In genomic region chr9:115042781-115043509, GRCh38 we compare ENCODE assay signal across 10 cellular contexts.
DNase-seq lines count a peak whose midpoint lies in the region; ATAC-seq and TF ChIP-seq lines count a peak whose summit lies in the region.
"Had no signal": no experiment of that assay in that cellular context is flagged by ENCODE, and none has a peak within 500 bp of the region (broad histone marks: within the 10 kb centered on the region; RNA-seq: fewer than 3 reads in every experiment).

No MANE protein-coding gene starts in this region.

- peaks cover 0 to 2% of the 10 kb centered on the region in 2 donors for H3K4me1 ChIP-seq in aorta (ENCODE audit: control insufficient read depth in 1 of 2, insufficient read depth in 2 of 2, low read length in 2 of 2)

- peak; percentile 15 to 28 for DNase-seq in stimulated activated CD4-positive, alpha-beta T cell treated with anti-CD3 and anti-CD28 coated beads, Interleukin-2, amount 100 ng/mL, for 48 hours
- DNase-seq in stimulated activated CD4-positive, alpha-beta T cell treated with anti-CD3 and anti-CD28 coated beads, Interleukin-12 subunit alpha, Interleukin-12 subunit beta, amount 100 ng/mL, for 4 hours: no peak
- DNase-seq in dedifferentiated amniotic fluid mesenchymal stem cell (ENCODE audit: extremely low spot score) (peak; percentile 79), aorta (peak in 1 of 2 donors; percentile 61), brain microvascular endothelial cell (no peak)
- no peak for DNase-seq in effector CD8-positive, alpha-beta T cell (lab: John Stamatoyannopoulos, UW)
- DNase-seq: erythroblast, NCI-H2081 treated with DMSO at 0.1 percent for 48 hours had no signal

- no peaks in the 10 kb centered on the region for H3K9me3 ChIP-seq in aorta (ENCODE audit: control insufficient read depth, low read length)

- H3K4me3 ChIP-seq in aorta (ENCODE audit: low read length in 2 of 2) (no peak overlapping the region), brain microvascular endothelial cell (ENCODE audit: low read depth, low read length) (no peak overlapping the region)

- in situ Hi-C loops in brain microvascular endothelial cell (cut with HindIII; ENCODE audit: low pct_ligation_motif_present, low sequenced_read_pairs): no loop called here

- peak overlapping the region; percentile 51 to 86 for H3K27ac ChIP-seq in aorta (ENCODE audit: low read depth in 1 of 2, low read length in 2 of 2)
- H3K27ac ChIP-seq in brain microvascular endothelial cell: no peak overlapping the region

- TF ChIP-seq CTCF in brain microvascular endothelial cell (IDR thresholded peaks at IDR 0.05; ENCODE audit: low read depth, low read length, missing control alignments): no peak

- H3K36me3 ChIP-seq in aorta (ENCODE audit: control insufficient read depth in 1 of 2, insufficient read depth in 2 of 2, low read length in 1 of 2) (no peaks in the 10 kb centered on the region), brain microvascular endothelial cell (replicated peaks) (no peaks in the 10 kb centered on the region)

- 3 to 7% methylated on average over 3 of the region's 3 CpGs for WGBS in aorta, 2 donors

- H3K27me3 ChIP-seq in aorta (ENCODE audit: control insufficient read depth in 1 of 2, insufficient read depth in 2 of 2, low read length in 1 of 2) (no peaks in the 10 kb centered on the region), brain microvascular endothelial cell (replicated peaks) (no peaks in the 10 kb centered on the region)

- intact Hi-C loops in aorta (cut with DNase I): loop anchor here in 1 of 2 donors (2.0 to 5.0 kb wide), 3 partner anchors 20 to 399 kb away; no protein-coding TSS in a partner anchor

- ATAC-seq in HG03520 (IDR thresholded peaks at IDR 0.05; ENCODE audit: unreplicated experiment) (peak; percentile 64), aorta (ENCODE audit: low FRiP score) (peak; percentile 66), GM18517 (IDR thresholded peaks at IDR 0.05; ENCODE audit: unreplicated experiment) (no peak)

Comparison
In these comparisons a context has a peak if more than half of its experiments do, and no peak if none do; other contexts are left out.
1. DNase-seq: peak in stimulated activated CD4-positive, alpha-beta T cell treated with anti-CD3 and anti-CD28 coated beads, Interleukin-2, amount 100 ng/mL, for 48 hours (2 of 2) and dedifferentiated amniotic fluid mesenchymal stem cell (single experiment); none in stimulated activated CD4-positive, alpha-beta T cell treated with anti-CD3 and anti-CD28 coated beads, Interleukin-12 subunit alpha, Interleukin-12 subunit beta, amount 100 ng/mL, for 4 hours (single experiment), effector CD8-positive, alpha-beta T cell (single experiment) and brain microvascular endothelial cell (single experiment).